ENCODE assay signal across 19 cellular contexts in genomic region chr15:85716261-85716660, GRCh38.
DNase-seq lines count a peak whose midpoint lies in the region; ATAC-seq and TF ChIP-seq lines count a peak whose summit lies in the region.
"Had no signal": no experiment of that assay in that cellular context is flagged by ENCODE, and none has a peak within 500 bp of the region (broad histone marks: within the 10 kb centered on the region; RNA-seq: fewer than 3 reads in every experiment).

No MANE protein-coding gene starts in this region.

- CTCF ChIA-PET in activated B cell treated with CpG ODN at 0.5 μM for 24 hours (lab: Charles Lee), result no interaction called here

- TF ChIP-seq CTCF in activated B cell treated with CpG ODN at 0.5 μM for 24 hours (IDR thresholded peaks at IDR 0.05), result no peak
- no peak for TF ChIP-seq CTCF in right atrium auricular region (IDR thresholded peaks at IDR 0.05)

- peaks cover 89% of the 10 kb centered on the region for H3K36me3 ChIP-seq in right atrium auricular region

- H3K4me1 Mint-ChIP-seq in activated T-cell treated with anti-CD3 and anti-CD28 coated beads, Interleukin-2, amount 50 U/mL, for 24 hours (ENCODE audit: low read depth), result peaks cover 76% of the 10 kb centered on the region
- peaks cover 62% of the 10 kb centered on the region for H3K4me1 Mint-ChIP-seq in activated B cell treated with CpG ODN at 0.5 μM for 24 hours
- H3K4me1 Mint-ChIP-seq in stimulated activated naive CD8-positive, alpha-beta T cell treated with anti-CD3 and anti-CD28 coated beads, Interleukin-15, amount 100 ng/mL, for 72 hours, result peaks cover 45% of the 10 kb centered on the region

- H3K27me3 Mint-ChIP-seq in activated T-cell treated with anti-CD3 and anti-CD28 coated beads, Interleukin-2, amount 50 U/mL, for 24 hours, result no peaks in the 10 kb centered on the region
- H3K27me3 Mint-ChIP-seq in activated B cell treated with CpG ODN at 0.5 μM for 24 hours, result no peaks in the 10 kb centered on the region
- no peaks in the 10 kb centered on the region for H3K27me3 Mint-ChIP-seq in stimulated activated naive CD8-positive, alpha-beta T cell treated with anti-CD3 and anti-CD28 coated beads, Interleukin-15, amount 100 ng/mL, for 72 hours

- H3K9me3 Mint-ChIP-seq in activated T-cell treated with anti-CD3 and anti-CD28 coated beads, Interleukin-2, amount 50 U/mL, for 24 hours, result no peaks in the 10 kb centered on the region
- no peaks in the 10 kb centered on the region for H3K9me3 Mint-ChIP-seq in activated B cell treated with CpG ODN at 0.5 μM for 24 hours
- no peaks in the 10 kb centered on the region for H3K9me3 Mint-ChIP-seq in stimulated activated naive CD8-positive, alpha-beta T cell treated with anti-CD3 and anti-CD28 coated beads, Interleukin-15, amount 100 ng/mL, for 72 hours

- H3K36me3 Mint-ChIP-seq in activated T-cell treated with anti-CD3 and anti-CD28 coated beads, Interleukin-2, amount 50 U/mL, for 24 hours (ENCODE audit: low read depth), result peaks cover 98% of the 10 kb centered on the region
- peaks cover 97% of the 10 kb centered on the region for H3K36me3 Mint-ChIP-seq in activated B cell treated with CpG ODN at 0.5 μM for 24 hours (ENCODE audit: low read depth)

- intact Hi-C loops in activated B cell treated with CpG ODN at 0.5 μM for 24 hours (cut with micrococcal nuclease), result no loop called here

- no peak overlapping the region for H3K4me3 Mint-ChIP-seq in activated T-cell treated with anti-CD3 and anti-CD28 coated beads, Interleukin-2, amount 50 U/mL, for 24 hours
- H3K4me3 Mint-ChIP-seq in activated B cell treated with CpG ODN at 0.5 μM for 24 hours, result no peak overlapping the region
- H3K4me3 Mint-ChIP-seq in stimulated activated naive CD8-positive, alpha-beta T cell treated with anti-CD3 and anti-CD28 coated beads, Interleukin-15, amount 100 ng/mL, for 72 hours, result no peak overlapping the region

- H3K4me1 ChIP-seq in right atrium auricular region, result peaks cover 0 to 9% of the 10 kb centered on the region in 2 donors
- H3K4me1 ChIP-seq: A549, tibial artery had no signal

- no peaks in the 10 kb centered on the region for H3K9me3 ChIP-seq in right atrium auricular region
- H3K9me3 ChIP-seq: A549, tibial artery had no signal

- no peak for ATAC-seq in activated B cell treated with CpG ODN at 0.5 μM for 24 hours (ENCODE audit: low read depth)
- no peak for ATAC-seq in stimulated activated naive CD8-positive, alpha-beta T cell treated with anti-CD3 and anti-CD28 coated beads, Interleukin-15, amount 100 ng/mL, for 72 hours
- ATAC-seq: A549, HCT116 had no signal

- POLR2A ChIA-PET in activated B cell treated with CpG ODN at 0.5 μM for 24 hours (lab: Charles Lee), result no interaction called here

- no peak overlapping the region for H3K4me3 ChIP-seq in right atrium auricular region
- H3K4me3 ChIP-seq: A549, tibial artery had no signal

- no peak for DNase-seq in activated T-cell treated with anti-CD3 and anti-CD28 coated beads, Interleukin-2, amount 50 U/mL, for 24 hours
- no peak for DNase-seq in activated T-cell treated with anti-CD3 and anti-CD28 coated beads, Interleukin-2, amount 50 U/mL, for 48 hours
- DNase-seq in activated B cell treated with CpG ODN at 0.5 μM for 24 hours, result no peak
- DNase-seq in right atrium auricular region (ENCODE audit: low spot score), result no peak
- DNase-seq in stimulated activated naive CD8-positive, alpha-beta T cell treated with anti-CD3 and anti-CD28 coated beads, Interleukin-15, amount 100 ng/mL, for 72 hours, result no peak
- DNase-seq in G401 (ENCODE audit: low spot score), result no peak
- DNase-seq in mesenteric fat pad (ENCODE audit: low spot score), result no peak
- DNase-seq in NCI-H128 (lab: John Stamatoyannopoulos, UW; ENCODE audit: unreplicated experiment), result no peak
- DNase-seq: activated CD4-positive, alpha-beta T cell treated with anti-CD3 and anti-CD28 coated beads for 4 hours; activated T-cell treated with anti-CD3 and anti-CD28 coated beads, Interleukin-2, amount 50 U/mL, for 1 hour; anterior cingulate cortex; C1 segment of cervical spinal cord; DMS79 treated with DMSO at 0.1 percent for 48 hours; KBM-7; NCI-H2081; NCI-H524 treated with DMSO at 0.1 percent for 48 hours; tibial artery had no signal

- peak overlapping the region; percentile 67 to 76 for H3K27ac ChIP-seq in right atrium auricular region
- H3K27ac ChIP-seq: A549, tibial artery had no signal

- H3K27ac Mint-ChIP-seq in activated T-cell treated with anti-CD3 and anti-CD28 coated beads, Interleukin-2, amount 50 U/mL, for 24 hours, result peak overlapping the region; percentile 79
- H3K27ac Mint-ChIP-seq in activated B cell treated with CpG ODN at 0.5 μM for 24 hours, result peak overlapping the region; percentile 81
- H3K27ac Mint-ChIP-seq in stimulated activated naive CD8-positive, alpha-beta T cell treated with anti-CD3 and anti-CD28 coated beads, Interleukin-15, amount 100 ng/mL, for 72 hours, result peak overlapping the region; percentile 1 to 49

- H3K27me3 ChIP-seq in right atrium auricular region, result no peaks in the 10 kb centered on the region
- H3K27me3 ChIP-seq: tibial artery had no signal

- in situ Hi-C loops in G401 (cut with HindIII; ENCODE audit: low sequenced_read_pairs), result no loop called here

Comparison
In these comparisons a context has a peak if more than half of its experiments do, and no peak if none do; other contexts are left out.
1. H3K27ac Mint-ChIP-seq: peak in every context shown above with its lines; median percentile 81 in activated B cell treated with CpG ODN at 0.5 μM for 24 hours; 79 in activated T-cell treated with anti-CD3 and anti-CD28 coated beads, Interleukin-2, amount 50 U/mL, for 24 hours; 25 in stimulated activated naive CD8-positive, alpha-beta T cell treated with anti-CD3 and anti-CD28 coated beads, Interleukin-15, amount 100 ng/mL, for 72 hours.